Comparison of ENCODE assay signal across 8 cellular contexts in the genomic region with DNA sequence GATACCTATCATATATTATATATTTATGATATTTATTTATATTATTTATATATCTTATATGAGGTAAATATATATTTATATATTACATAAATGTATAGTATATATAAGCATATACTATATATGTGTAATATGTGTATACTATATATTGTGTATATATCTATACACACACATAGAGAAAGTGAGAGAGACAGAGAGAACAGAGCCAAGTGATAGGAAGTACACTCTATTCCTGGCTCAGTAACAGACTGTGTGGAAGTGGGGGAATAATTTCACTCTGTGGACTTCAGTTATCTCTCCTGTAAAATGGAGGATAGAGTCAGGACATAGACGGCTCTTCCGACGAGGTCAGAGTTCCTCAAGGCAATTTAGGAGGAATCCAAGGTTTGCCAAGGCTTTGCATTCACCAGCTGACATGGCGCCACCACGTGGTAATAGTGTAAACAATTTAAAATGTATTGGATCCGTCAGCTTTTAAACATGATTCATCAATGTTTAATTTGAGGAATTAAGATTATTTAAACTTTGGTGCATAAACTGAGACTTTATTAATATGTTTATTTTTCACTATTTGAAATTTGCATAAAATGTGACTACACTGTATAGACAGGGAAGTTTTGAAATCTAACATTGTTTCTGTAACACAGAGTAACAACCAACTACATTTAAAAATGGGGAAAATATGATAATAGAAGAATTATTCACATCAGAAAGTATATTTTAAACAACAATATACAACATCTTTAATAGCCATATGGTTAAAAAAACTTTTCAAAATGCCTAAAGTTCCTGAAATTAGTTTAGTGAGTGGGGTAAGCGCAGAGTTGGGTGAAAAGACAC.
DNase-seq lines count a peak whose midpoint lies in the region; ATAC-seq and TF ChIP-seq lines count a peak whose summit lies in the region.

No MANE protein-coding gene starts in this region.

- H2AFZ ChIP-seq in fibroblast of lung (ENCODE audit: low read length), result peak overlapping the region; percentile 82

- no peaks in the 10 kb centered on the region for H3K27me3 ChIP-seq in fibroblast of lung (ENCODE audit: control insufficient read depth, insufficient read depth, low read length)

- no peak overlapping the region for H3K4me3 Mint-ChIP-seq in activated CD4-positive, alpha-beta T cell treated with anti-CD3 and anti-CD28 coated beads, Interleukin-2, amount 10 ng/mL, durations not matched to agents 7 days and 5 days

- H3K9me3 ChIP-seq in fibroblast of lung (ENCODE audit: control insufficient read depth, insufficient read depth, low read depth, low read length), result no peaks in the 10 kb centered on the region

- no peaks in the 10 kb centered on the region for H3K79me2 ChIP-seq in fibroblast of lung (ENCODE audit: control insufficient read depth, insufficient read depth, low read length)

- H3K9ac ChIP-seq in fibroblast of lung (ENCODE audit: insufficient read depth, low read length), result no peak overlapping the region

- peak; percentile 28 to 44 for TF ChIP-seq CTCF in fibroblast of lung (conservative IDR thresholded peaks at IDR 0.05 in 1 of 2, IDR thresholded peaks at IDR 0.05 in 1 of 2; ENCODE audit: low read depth in 1 of 2, low read length in 2 of 2)

- no peak overlapping the region for H3K27ac Mint-ChIP-seq in activated CD4-positive, alpha-beta T cell treated with anti-CD3 and anti-CD28 coated beads, Interleukin-2, amount 10 ng/mL, durations not matched to agents 7 days and 5 days

- no peaks in the 10 kb centered on the region for H3K36me3 Mint-ChIP-seq in activated CD4-positive, alpha-beta T cell treated with anti-CD3 and anti-CD28 coated beads, Interleukin-2, amount 10 ng/mL, durations not matched to agents 7 days and 5 days (ENCODE audit: low read depth)

- peaks cover 29% of the 10 kb centered on the region for H3K27me3 Mint-ChIP-seq in activated CD4-positive, alpha-beta T cell treated with anti-CD3 and anti-CD28 coated beads, Interleukin-2, amount 10 ng/mL, durations not matched to agents 7 days and 5 days

- peaks cover 3% of the 10 kb centered on the region for H3K4me1 Mint-ChIP-seq in activated CD4-positive, alpha-beta T cell treated with anti-CD3 and anti-CD28 coated beads, Interleukin-2, amount 10 ng/mL, durations not matched to agents 7 days and 5 days

- H3K4me2 ChIP-seq in fibroblast of lung (ENCODE audit: extremely low read depth, insufficient read depth, low read length), result peak overlapping the region; percentile 40

- no peak overlapping the region for H3K27ac ChIP-seq in fibroblast of lung (ENCODE audit: insufficient read depth, low read length)

- H4K20me1 ChIP-seq in fibroblast of lung (ENCODE audit: control insufficient read depth, extremely low read depth, insufficient read depth, low read length), result no peaks in the 10 kb centered on the region

- H3K4me3 ChIP-seq in fibroblast of lung (replicated peaks in 1 of 4; ENCODE audit: control extremely low read depth in 1 of 4, insufficient read depth in 1 of 4, low read depth in 3 of 4, low read length in 4 of 4), result peak overlapping the region in 1 of 4 experiments; percentile 35

- no peaks in the 10 kb centered on the region for H3K9me3 Mint-ChIP-seq in activated CD4-positive, alpha-beta T cell treated with anti-CD3 and anti-CD28 coated beads, Interleukin-2, amount 10 ng/mL, durations not matched to agents 7 days and 5 days

- H3K4me1 ChIP-seq in fibroblast of lung (ENCODE audit: control insufficient read depth, extremely low read depth, insufficient read depth, low read length), result no peaks in the 10 kb centered on the region

- CTCF ChIA-PET in activated CD4-positive, alpha-beta T cell treated with anti-CD3 and anti-CD28 coated beads, Interleukin-2, amount 10 ng/mL, durations not matched to agents 7 days and 5 days (lab: Charles Lee), result no interaction called here

- intact Hi-C loops in Right ventricle myocardium inferior (cut with DNase I) (loop anchor here (10.0 kb wide), 1 partner anchor 342 kb away; no protein-coding TSS in a partner anchor), cardiac septum (cut with DNase I) (loop anchor here (5.0 kb wide), 1 partner anchor 339 kb away; no protein-coding TSS in a partner anchor)

- ATAC-seq in Right ventricle myocardium inferior, result peak; percentile 5
- peak; percentile 70 for ATAC-seq in HG02571 (IDR thresholded peaks at IDR 0.05; ENCODE audit: unreplicated experiment)
- ATAC-seq in HG03045 (IDR thresholded peaks at IDR 0.05; ENCODE audit: unreplicated experiment), result no peak

- POLR2A ChIA-PET in activated CD4-positive, alpha-beta T cell treated with anti-CD3 and anti-CD28 coated beads, Interleukin-2, amount 10 ng/mL, durations not matched to agents 7 days and 5 days (lab: Charles Lee), result no interaction called here

- DNase-seq in Right ventricle myocardium inferior (ENCODE audit: missing footprints) (peak; percentile 75), cardiac septum (ENCODE audit: low spot score) (no peak), NCI-H2227 treated with DMSO at 0.1 percent for 48 hours (lab: John Stamatoyannopoulos, UW) (peak; percentile 12), fibroblast of lung (ENCODE audit: low read depth in 2 of 2) (peak; percentile 54 to 73), non-pigmented ciliary epithelial cell (ENCODE audit: low read depth) (peak; percentile 15)
- DNase-seq in activated CD4-positive, alpha-beta T cell treated with anti-CD3 and anti-CD28 coated beads, Interleukin-2, amount 10 ng/mL, durations not matched to agents 7 days and 5 days, result peak; percentile 57

- H3K36me3 ChIP-seq in fibroblast of lung (ENCODE audit: control insufficient read depth, insufficient read depth, low read length), result no peaks in the 10 kb centered on the region
